ENCODE assay signal across 7 cellular contexts in genomic region chr7:926061-927030, GRCh38. TPM values are rescaled to one million over a fixed set of nuclear protein-coding genes. Genes with fewer than 3 reads are reported as not detected.
A peak's percentile ranks its signal among the peaks of the same experiment; 100 is the strongest.
DNase-seq lines count a peak whose midpoint lies in the region; ATAC-seq and TF ChIP-seq lines count a peak whose summit lies in the region.
"Had no signal": no experiment of that assay in that cellular context is flagged by ENCODE, and none has a peak within 500 bp of the region (broad histone marks: within the 10 kb centered on the region; RNA-seq: fewer than 3 reads in every experiment).

No MANE protein-coding gene starts in this region.

- H3K36me3 Mint-ChIP-seq in IgD-negative memory B cell = no peaks in the 10 kb centered on the region
- peaks cover 71% of the 10 kb centered on the region for H3K36me3 Mint-ChIP-seq in dendritic cell treated with granulocyte-macrophage colony-stimulating factor and Interleukin-4, amounts not matched to agents 40 ng/mL and 50 ng/mL, for 4 days (ENCODE audit: low read depth)

- no peak for ATAC-seq in HG03175 (IDR thresholded peaks at IDR 0.05; ENCODE audit: unreplicated experiment)

- H3K4me3 ChIP-seq in ovary = no peak overlapping the region

- DNase-seq in ovary (peak in 3 of 5 donors; percentile 10 to 26 (median 11)), GM10266 (ENCODE audit: extremely low spot score) (no peak), NCI-H2107 treated with DMSO at 0.1 percent for 48 hours (lab: John Stamatoyannopoulos, UW; ENCODE audit: unreplicated experiment) (no peak)

- no peak overlapping the region for H3K27ac ChIP-seq in ovary

- 77 to 86% (median 79%) methylated on average over 35 to 47 of the region's 47 CpGs for WGBS in ovary, 3 donors

- intact Hi-C loops in dendritic cell treated with granulocyte-macrophage colony-stimulating factor and Interleukin-4, amounts not matched to agents 40 ng/mL and 50 ng/mL, for 4 days (cut with micrococcal nuclease) = loop anchor here (10.0 kb wide), 1 partner anchor 138 kb away; no protein-coding TSS in a partner anchor
- intact Hi-C loops in ovary (cut with DNase I) = no loop called here

- peaks cover 18 to 27% (median 19%) of the 10 kb centered on the region in 3 donors for H3K4me1 Mint-ChIP-seq in IgD-negative memory B cell
- H3K4me1 Mint-ChIP-seq in dendritic cell treated with granulocyte-macrophage colony-stimulating factor and Interleukin-4, amounts not matched to agents 40 ng/mL and 50 ng/mL, for 4 days (ENCODE audit: low read depth) = peaks cover 90% of the 10 kb centered on the region

- H3K27ac Mint-ChIP-seq in IgD-negative memory B cell = peak overlapping the region in 2 of 3 donors; percentile 60 to 67
- H3K27ac Mint-ChIP-seq in dendritic cell treated with granulocyte-macrophage colony-stimulating factor and Interleukin-4, amounts not matched to agents 40 ng/mL and 50 ng/mL, for 4 days = peak overlapping the region; percentile 69

- TF ChIP-seq EP300 in ovary (IDR thresholded peaks at IDR 0.05) = no peak

- H3K27me3 Mint-ChIP-seq in IgD-negative memory B cell = peaks cover 6% of the 10 kb centered on the region
- H3K27me3 Mint-ChIP-seq in dendritic cell treated with granulocyte-macrophage colony-stimulating factor and Interleukin-4, amounts not matched to agents 40 ng/mL and 50 ng/mL, for 4 days = peaks cover 6% of the 10 kb centered on the region

- TF ChIP-seq CTCF in ovary (IDR thresholded peaks at IDR 0.05) (no peak), GM10266 (IDR thresholded peaks at IDR 0.05; ENCODE audit: control insufficient read depth, insufficient read depth, low read depth, missing control alignments) (no peak)

- no peaks in the 10 kb centered on the region for H3K9me3 ChIP-seq in ovary

- H3K36me3 ChIP-seq in ovary = no peaks in the 10 kb centered on the region

- peaks cover 2% of the 10 kb centered on the region for H3K4me1 ChIP-seq in ovary (ENCODE audit: insufficient read depth)

- peak overlapping the region in 1 of 4 donors; percentile 12 for H3K4me3 Mint-ChIP-seq in IgD-negative memory B cell
- no peak overlapping the region for H3K4me3 Mint-ChIP-seq in dendritic cell treated with granulocyte-macrophage colony-stimulating factor and Interleukin-4, amounts not matched to agents 40 ng/mL and 50 ng/mL, for 4 days

- H3K27me3 ChIP-seq in ovary = no peaks in the 10 kb centered on the region

- peaks cover 0 to 2% (median 0%) of the 10 kb centered on the region in 3 donors for H3K9me3 Mint-ChIP-seq in IgD-negative memory B cell
- no peaks in the 10 kb centered on the region for H3K9me3 Mint-ChIP-seq in dendritic cell treated with granulocyte-macrophage colony-stimulating factor and Interleukin-4, amounts not matched to agents 40 ng/mL and 50 ng/mL, for 4 days

- TF ChIP-seq POLR2A in ovary (IDR thresholded peaks at IDR 0.05) = no peak

RNA-seq across cellular contexts. Expression of gene ADAP1, which starts 28.1 kb away (rescaled TPM):
- polyA plus RNA-seq in IgD-negative memory B cell = 6.4 TPM
- 10 to 100 TPM in 1 of 7 donors, 1 to 10 TPM in 5, under 1 TPM in 1; 0.96 to 16.4 (median 3.6) TPM for total RNA-seq in ovary
- polyA plus RNA-seq in ovary = 1 to 10 TPM in 1 of 2 donors, under 1 TPM in 1; 0.52 to 3.5 TPM

RNA-seq across cellular contexts. Expression of gene COX19, which starts 49.0 kb away (rescaled TPM):
- 26.7 TPM for polyA plus RNA-seq in IgD-negative memory B cell
- total RNA-seq in ovary = 10 to 100 TPM in 6 of 7 donors, 1 to 10 TPM in 1; 9.0 to 15.2 (median 10.5) TPM
- polyA plus RNA-seq in ovary = 1 to 10 TPM; 6.7 to 6.8 TPM

RNA-seq across cellular contexts. Expression of gene GET4, which starts 50.0 kb away (rescaled TPM):
- polyA plus RNA-seq in IgD-negative memory B cell (31.2 TPM), ovary (10 to 100 TPM in 1 of 2 donors, 1 to 10 TPM in 1; 7.2 to 37.2 TPM)
- 10 to 100 TPM; 16.8 to 37.6 (median 30.4) TPM for total RNA-seq in ovary

RNA-seq across cellular contexts. Expression of gene CYP2W1, which starts 56.6 kb away (rescaled TPM):
- polyA plus RNA-seq in IgD-negative memory B cell (not detected), ovary (under 1 TPM in 1 of 2 donors, not detected in 1; 0.64 TPM)
- total RNA-seq in ovary = 1 to 10 TPM in 6 of 7 donors, not detected in 1; 1.3 to 5.2 (median 2.8) TPM
- total RNA-seq: dermis microvascular lymphatic vessel endothelial cell had no signal

Comparison
In these comparisons a context has a peak if more than half of its experiments do, and no peak if none do; other contexts are left out.
1. DNase-seq: peak in ovary (3 of 5); none in GM10266 (single experiment) and NCI-H2107 treated with DMSO at 0.1 percent for 48 hours (single experiment).